Comparison of ENCODE assay signal across 8 cellular contexts in genomic region chr7:77538186-77538907, GRCh38. TPM values are rescaled to one million over a fixed set of nuclear protein-coding genes. Genes with fewer than 3 reads are reported as not detected.
DNase-seq lines count a peak whose midpoint lies in the region; ATAC-seq lines count a peak whose summit lies in the region.

No MANE protein-coding gene starts in this region.

- no peak for ATAC-seq in HG02870 (IDR thresholded peaks at IDR 0.05; ENCODE audit: unreplicated experiment)

- no peaks in the 10 kb centered on the region for H3K9me3 Mint-ChIP-seq in dendritic cell treated with granulocyte-macrophage colony-stimulating factor and Interleukin-4, amounts not matched to agents 40 ng/mL and 50 ng/mL, for 4 days

- in situ Hi-C loops in SK-MEL-5 (cut with HindIII; ENCODE audit: low pct_unique_long_range_greater_than_20kb, low sequenced_read_pairs): no loop called here

- peak; percentile 38 for DNase-seq in NCI-H1694 treated with DMSO at 0.1 percent for 48 hours (lab: John Stamatoyannopoulos, UW)
- DNase-seq in NCI-H1694 (lab: John Stamatoyannopoulos, UW): no peak
- peak; percentile 97 for DNase-seq in M059J (ENCODE audit: low read depth)
- DNase-seq in SK-MEL-5 (ENCODE audit: low read depth, low spot score): peak; percentile 98
- DNase-seq in kidney tubule cell (ENCODE audit: low spot score): peak; percentile 95
- DNase-seq in smooth muscle cell of the brain vasculature (ENCODE audit: low read depth, low spot score): peak; percentile 73

- H3K4me1 Mint-ChIP-seq in dendritic cell treated with granulocyte-macrophage colony-stimulating factor and Interleukin-4, amounts not matched to agents 40 ng/mL and 50 ng/mL, for 4 days (ENCODE audit: low read depth): peaks cover 49% of the 10 kb centered on the region

- H3K4me3 Mint-ChIP-seq in dendritic cell treated with granulocyte-macrophage colony-stimulating factor and Interleukin-4, amounts not matched to agents 40 ng/mL and 50 ng/mL, for 4 days: peak overlapping the region; percentile 83

- no peaks in the 10 kb centered on the region for H3K27me3 Mint-ChIP-seq in dendritic cell treated with granulocyte-macrophage colony-stimulating factor and Interleukin-4, amounts not matched to agents 40 ng/mL and 50 ng/mL, for 4 days

- peak overlapping the region; percentile 91 for H3K27ac Mint-ChIP-seq in dendritic cell treated with granulocyte-macrophage colony-stimulating factor and Interleukin-4, amounts not matched to agents 40 ng/mL and 50 ng/mL, for 4 days

- intact Hi-C loops in dendritic cell treated with granulocyte-macrophage colony-stimulating factor and Interleukin-4, amounts not matched to agents 40 ng/mL and 50 ng/mL, for 4 days (cut with micrococcal nuclease): loop anchor here (5.0 kb wide), 2 partner anchors 71 to 111 kb away; no protein-coding TSS in a partner anchor

- H3K36me3 Mint-ChIP-seq in dendritic cell treated with granulocyte-macrophage colony-stimulating factor and Interleukin-4, amounts not matched to agents 40 ng/mL and 50 ng/mL, for 4 days (ENCODE audit: low read depth): peaks cover 42% of the 10 kb centered on the region

RNA-seq across cellular contexts. Expression of gene PTPN12, which starts 1.3 kb away (rescaled TPM):
- total RNA-seq in M059J (2014; rRNA removed; shearing (Covaris generic)): 41.5 and 59.7 TPM in 2 replicates
- total RNA-seq in SK-MEL-5 (2014; rRNA removed; shearing (Covaris generic)): 36.4 and 39.5 TPM in 2 replicates
- 62.3 and 78.9 TPM in 2 replicates for polyA plus RNA-seq in SK-MEL-5 (2015; cell fraction: cytosol; rRNA removed)
- polyA plus RNA-seq in SK-MEL-5 (2015; cell fraction: nucleus; rRNA removed): 72.8 and 116 TPM in 2 replicates
